Comparison of ENCODE assay signal across 8 cellular contexts in genomic region chr10:121974535-121975294, GRCh38. TPM values are rescaled to one million over a fixed set of nuclear protein-coding genes. Genes with fewer than 3 reads are reported as not detected.
DNase-seq lines count a peak whose midpoint lies in the region; ATAC-seq, FAIRE-seq and TF ChIP-seq lines count a peak whose summit lies in the region.

TSS of gene NSMCE4A (minus strand) at chr10:121975217. CDS start at chr10:121975165, 52 bp downstream.

- H3K9me3 Mint-ChIP-seq in CD4-positive, alpha-beta T cell: no peaks in the 10 kb centered on the region

- no peaks in the 10 kb centered on the region for H3K9me3 ChIP-seq in CD4-positive, alpha-beta T cell (ENCODE audit: control insufficient read depth, low read length)
- H3K9me3 ChIP-seq in endothelial cell of umbilical vein (replicated peaks; ENCODE audit: control insufficient read depth, insufficient read depth, low read length): no peaks in the 10 kb centered on the region

- intact Hi-C loops in CD4-positive, alpha-beta T cell (cut with DNase I, micrococcal nuclease): loop anchor here in 1 of 2 experiments (1.0 to 10.0 kb wide), 3 partner anchors 46 to 1040 kb away; partner anchors contain the start of genes ATE1 and PLEKHA1
- intact Hi-C loops in endothelial cell of umbilical vein (cut with micrococcal nuclease): loop anchor here (1.0 to 5.0 kb wide), 8 partner anchors 18 to 167 kb away; partner anchors contain the start of gene ATE1

- peak within 1 kb of the TSS; percentile 95 for H3K4me2 ChIP-seq in endothelial cell of umbilical vein (ENCODE audit: insufficient read depth, low read length)

- H3K4me3 ChIP-seq in endothelial cell of umbilical vein (replicated peaks in 1 of 3; ENCODE audit: insufficient read depth in 1 of 3, low read depth in 1 of 3, low read length in 3 of 3): peak within 1 kb of the TSS; percentile 80 to 92 (median 85)

- peak; percentile 85 for ATAC-seq in CD4-positive, alpha-beta T cell (ENCODE audit: poor library complexity)
- ATAC-seq in HG03439 (IDR thresholded peaks at IDR 0.05; ENCODE audit: unreplicated experiment): peak; percentile 80

- H3K9me1 ChIP-seq in endothelial cell of umbilical vein (replicated peaks; ENCODE audit: control insufficient read depth, extremely low read depth, insufficient read depth, low read length): no peaks in the 10 kb centered on the region

- peaks cover 30% of the 10 kb centered on the region for H3K36me3 Mint-ChIP-seq in CD4-positive, alpha-beta T cell (ENCODE audit: low read depth)

- H3K36me3 ChIP-seq in endothelial cell of umbilical vein (ENCODE audit: control insufficient read depth in 2 of 2, extremely low read depth in 1 of 2, insufficient read depth in 2 of 2, low read length in 2 of 2): peaks cover 0 to 4% of the 10 kb centered on the region in 2 experiments

- H3K4me3 Mint-ChIP-seq in CD4-positive, alpha-beta T cell: peak within 1 kb of the TSS; percentile 87

- dilution Hi-C loops in endothelial cell of umbilical vein (cut with MboI; ENCODE audit: extremely low pct_ligation_motif_present, low sequenced_read_pairs): no loop called here

- peak; percentile 83 for FAIRE-seq in endothelial cell of umbilical vein (lab: Jason Lieb, UNC)

- BruUV-seq in endothelial cell of umbilical vein (replicated peaks; lab: Mats Ljungman, UMichigan): TSS peak; percentile 46

- POLR2A ChIA-PET in CD4-positive, alpha-beta T cell (lab: Charles Lee): interaction anchor here (2.4 kb wide), 1 partner anchor 46 kb away, joined by 9 read pairs; the partner anchor contains the start of gene ATE1
- POLR2A ChIA-PET in endothelial cell of umbilical vein (lab: Charles Lee): no interaction called here

- DNase-seq in CD4-positive, alpha-beta T cell: peak; percentile 49 to 75 (median 60)
- DNase-seq in GM19238 (ENCODE audit: insufficient read length, low spot score) (peak; percentile 94), NOMO-1 treated with DMSO at 0.1 percent for 48 hours (lab: John Stamatoyannopoulos, UW; ENCODE audit: unreplicated experiment) (peak; percentile 71), endothelial cell of umbilical vein (ENCODE audit: low read depth, low spot score) (peak; percentile 77), middle frontal gyrus (ENCODE audit: extremely low spot score, low spot score) (peak; percentile 54)
- peak; percentile 89 for DNase-seq in activated CD8-positive, alpha-beta memory T cell treated with anti-CD3 and anti-CD28 coated beads, Interleukin-2, amount 50 U/mL, for 48 hours
- DNase-seq in stimulated activated CD8-positive, alpha-beta memory T cell treated with anti-CD3 and anti-CD28 coated beads, Interleukin-2, amount 100 ng/mL, for 1 hour (ENCODE audit: low read depth in 2 of 2): peak; percentile 43 to 47

- peaks cover 22% of the 10 kb centered on the region for H3K79me2 ChIP-seq in endothelial cell of umbilical vein (ENCODE audit: control insufficient read depth, insufficient read depth, low read length)

- peak within 1 kb of the TSS; percentile 36 for H3K27ac Mint-ChIP-seq in CD4-positive, alpha-beta T cell

- H3K27me3 Mint-ChIP-seq in CD4-positive, alpha-beta T cell: no peaks in the 10 kb centered on the region

- H4K20me1 ChIP-seq in endothelial cell of umbilical vein (replicated peaks; ENCODE audit: control insufficient read depth, extremely low read depth, insufficient read depth, low read length): no peaks in the 10 kb centered on the region

- H3K27me3 ChIP-seq in CD4-positive, alpha-beta T cell (ENCODE audit: control insufficient read depth, insufficient read depth, low read length): no peaks in the 10 kb centered on the region
- no peaks in the 10 kb centered on the region for H3K27me3 ChIP-seq in endothelial cell of umbilical vein (ENCODE audit: control insufficient read depth in 2 of 2, insufficient read depth in 2 of 2, low read length in 2 of 2)

- CTCF ChIA-PET in CD4-positive, alpha-beta T cell (lab: Charles Lee): interaction anchor here (0.6 kb wide), 1 partner anchor 399 kb away, joined by 3 read pairs; the partner anchor contains the start of gene PLEKHA1
- CTCF ChIA-PET in endothelial cell of umbilical vein (lab: Charles Lee): interaction anchor here (0.8 to 2.1 kb wide), 8 partner anchors 17 to 1026 kb away, joined by 3 to 11 read pairs (median 4); partner anchors contain the start of gene ATE1

- peak within 1 kb of the TSS; percentile 91 for H3K9ac ChIP-seq in endothelial cell of umbilical vein (replicated peaks; ENCODE audit: extremely low read depth, insufficient read depth, low read length)

- TF ChIP-seq CTCF in CD4-positive, alpha-beta T cell (IDR thresholded peaks at IDR 0.05): no peak
- peak; percentile 73 to 87 for TF ChIP-seq CTCF in endothelial cell of umbilical vein (IDR thresholded peaks at IDR 0.05; ENCODE audit: extremely low read depth in 1 of 2, insufficient read depth in 1 of 2, low read depth in 1 of 2, low read length in 2 of 2)

- peak within 1 kb of the TSS; percentile 83 for H2AFZ ChIP-seq in endothelial cell of umbilical vein (ENCODE audit: low read depth, low read length)

- peak within 1 kb of the TSS; percentile 31 for H3K27ac ChIP-seq in CD4-positive, alpha-beta T cell (ENCODE audit: low read depth, low read length)
- peak within 1 kb of the TSS; percentile 81 for H3K27ac ChIP-seq in endothelial cell of umbilical vein (ENCODE audit: insufficient read depth, low read depth, low read length)

- TF ChIP-seq POLR2A in endothelial cell of umbilical vein (IDR thresholded peaks at IDR 0.05; ENCODE audit: low read depth, low read length): peak; percentile 66

- peaks cover 10% of the 10 kb centered on the region for H3K4me1 ChIP-seq in endothelial cell of umbilical vein (ENCODE audit: control insufficient read depth, extremely low read depth, insufficient read depth, low read length)

- H3K4me1 Mint-ChIP-seq in CD4-positive, alpha-beta T cell (ENCODE audit: low read depth): peaks cover 19% of the 10 kb centered on the region

TF ChIP-seq in endothelial cell of umbilical vein, 7 proteins besides CTCF, POLR2A, EP300 and RAD21:
- TF ChIP-seq JUN (IDR thresholded peaks at IDR 0.05; ENCODE audit: borderline replicate concordance, insufficient read depth, insufficient read length, low read depth): no peak
- TF ChIP-seq GATA2 (IDR thresholded peaks at IDR 0.05; ENCODE audit: insufficient read depth, insufficient read length, low read depth, low read length): no peak
- no peak for TF ChIP-seq MYC (IDR thresholded peaks at IDR 0.05; ENCODE audit: low read depth, low read length)
- TF ChIP-seq FOS (IDR thresholded peaks at IDR 0.05; ENCODE audit: borderline replicate concordance, insufficient read depth, low read length): no peak
- peak; percentile 66 for TF ChIP-seq POLR2AphosphoS5 (IDR thresholded peaks at IDR 0.05; ENCODE audit: insufficient read depth, low read depth, low read length)
- TF ChIP-seq EZH2 (IDR thresholded peaks at IDR 0.05; ENCODE audit: borderline replicate concordance, low read depth, low read length, severe bottlenecking): no peak
- no peak for TF ChIP-seq MAX (IDR thresholded peaks at IDR 0.05; ENCODE audit: insufficient read depth, insufficient read length)

RNA-seq across cellular contexts. Expression of gene NSMCE4A, which starts in this region (rescaled TPM):
- 10 to 100 TPM; 34.2 to 36.5 TPM for total RNA-seq in CD4-positive, alpha-beta T cell
- total RNA-seq in endothelial cell of umbilical vein: 51.0 and 52.0 TPM in 2 replicates
- polyA plus RNA-seq in endothelial cell of umbilical vein: 36.1 and 36.8 TPM in 2 replicates
- polyA plus RNA-seq in endothelial cell of umbilical vein (2011; cell fraction: cytosol; rRNA removed): 41.2 and 47.7 TPM in 2 replicates
- 192 and 240 TPM in 2 replicates for polyA plus RNA-seq in endothelial cell of umbilical vein (2011; cell fraction: nucleus; rRNA removed)
- 42.0 and 53.7 TPM in 2 replicates for polyA plus RNA-seq in endothelial cell of umbilical vein (2012)
- 13.2 and 15.1 TPM in 2 replicates for polyA minus RNA-seq in endothelial cell of umbilical vein
- 17.4 TPM for polyA minus RNA-seq in endothelial cell of umbilical vein (2011; cell fraction: cytosol; rRNA and poly(A)+ RNA removed)
- polyA minus RNA-seq in endothelial cell of umbilical vein (2011; cell fraction: nucleus; rRNA and poly(A)+ RNA removed): 27.4 and 39.6 TPM in 2 replicates

Comparison
In these comparisons a context has a peak if more than half of its experiments do, and no peak if none do; other contexts are left out.
1. Peak in every context shown above with its lines: DNase-seq, ATAC-seq, H3K4me3 ChIP-seq and H3K27ac ChIP-seq.